ENCODE assay signal across 28 cellular contexts in the genomic region with DNA sequence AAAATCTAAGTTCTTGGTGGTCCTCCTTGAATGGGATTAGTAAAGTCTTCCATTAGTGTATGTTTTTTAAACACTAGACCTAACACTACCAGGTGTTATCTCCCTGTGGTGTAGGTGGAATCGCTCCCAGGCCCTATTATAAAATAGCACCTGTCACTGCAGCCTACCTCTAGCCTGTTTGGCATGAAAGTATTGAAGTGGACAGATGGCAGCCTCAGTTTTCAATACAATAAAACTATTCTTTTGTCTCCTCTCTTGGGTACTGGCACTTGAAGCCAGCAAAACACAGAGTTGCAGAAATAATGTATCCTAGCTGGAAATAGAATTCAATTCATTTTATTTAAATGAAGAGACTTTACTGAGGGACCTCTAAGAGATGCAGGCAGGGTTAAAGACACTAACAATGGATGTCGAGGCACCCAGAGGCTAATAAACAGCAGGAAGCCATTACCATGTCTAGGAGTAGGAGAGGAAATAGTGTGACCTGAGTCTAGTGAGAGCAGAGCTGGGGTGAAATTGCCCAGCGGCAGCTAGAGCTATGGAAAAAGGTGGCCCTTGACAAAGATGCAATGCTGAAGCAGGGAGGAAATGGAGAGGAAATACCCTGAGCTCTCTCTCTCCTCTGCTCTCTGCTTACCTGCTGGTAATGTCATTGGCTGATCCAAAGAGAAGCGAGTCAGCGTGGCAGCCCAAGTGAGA. TPM values are rescaled to one million over a fixed set of nuclear protein-coding genes. Genes with fewer than 3 reads are reported as not detected.
DNase-seq lines count a peak whose midpoint lies in the region; ATAC-seq, FAIRE-seq and TF ChIP-seq lines count a peak whose summit lies in the region.
"Had no signal": no experiment of that assay in that cellular context is flagged by ENCODE, and none has a peak within 500 bp of the region (broad histone marks: within the 10 kb centered on the region; RNA-seq: fewer than 3 reads in every experiment).

No MANE protein-coding gene starts in this region.

- H3K4me3 ChIP-seq in heart right ventricle, result no peak overlapping the region
- H3K4me3 ChIP-seq: coronary artery, heart left ventricle, SK-N-MC, tibial nerve had no signal

- peaks cover 0 to 13% (median 11%) of the 10 kb centered on the region in 7 donors for H3K27me3 ChIP-seq in heart right ventricle
- H3K27me3 ChIP-seq: BE2C, tibial nerve had no signal

- FAIRE-seq in frontal cortex (lab: Jason Lieb, UNC), result no peak
- FAIRE-seq: GM18507 had no signal

- no peak overlapping the region for H3K27ac ChIP-seq in heart right ventricle
- H3K27ac ChIP-seq: coronary artery, heart left ventricle, SK-N-MC, tibial nerve had no signal

- no peaks in the 10 kb centered on the region for H3K36me3 ChIP-seq in heart right ventricle
- H3K36me3 ChIP-seq: BE2C, heart left ventricle, tibial nerve had no signal

- peak; percentile 92 for DNase-seq in DMS153 (lab: John Stamatoyannopoulos, UW)
- peak; percentile 20 for DNase-seq in NCI-H1105 (lab: John Stamatoyannopoulos, UW)
- DNase-seq in NCI-H510A (lab: John Stamatoyannopoulos, UW), result peak; percentile 30
- DNase-seq in cerebellum (ENCODE audit: low spot score), result peak; percentile 55
- DNase-seq in frontal cortex (ENCODE audit: low spot score in 2 of 2), result no peak
- no peak for DNase-seq in activated CD4-positive, alpha-beta T cell treated with anti-CD3 and anti-CD28 coated beads, Interleukin-2, amount 50 U/mL, for 1 hour
- no peak for DNase-seq in heart right ventricle
- DNase-seq: ACHN; activated CD8-positive, alpha-beta memory T cell treated with anti-CD3 and anti-CD28 coated beads for 24 hours; activated effector memory CD4-positive, alpha-beta T cell treated with anti-CD3 and anti-CD28 coated beads, Interleukin-2, amount 50 U/mL, for 16 hours; activated naive CD8-positive, alpha-beta T cell treated with anti-CD3 and anti-CD28 coated beads for 36 hours; aorta; BE2C; CD8-positive, alpha-beta memory T cell; DMS79; effector memory CD4-positive, alpha-beta T cell; heart left ventricle; KG1; mammary epithelial cell; NCI-H2081 treated with DMSO at 0.1 percent for 48 hours; OCI-M1; right cardiac atrium; stimulated activated CD4-positive, alpha-beta T cell treated with anti-CD3 and anti-CD28 coated beads, Interleukin-2, amount 100 ng/mL, for 24 hours had no signal

- H3K9me3 ChIP-seq in heart right ventricle, result peaks cover 0 to 30% (median 4%) of the 10 kb centered on the region in 11 donors
- H3K9me3 ChIP-seq: BE2C had no signal

- no peak for ATAC-seq in heart right ventricle
- ATAC-seq: heart left ventricle, right cardiac atrium had no signal

- no peak for TF ChIP-seq CTCF in heart right ventricle (IDR thresholded peaks at IDR 0.05)

- H3K4me1 ChIP-seq in heart right ventricle, result peaks cover 0 to 10% (median 0%) of the 10 kb centered on the region in 9 donors
- H3K4me1 ChIP-seq: BE2C, tibial nerve had no signal

- WGBS in heart right ventricle, 2 donors, result 36 to 45% methylated on average over 5 of the region's 5 CpGs

- intact Hi-C loops in heart right ventricle (cut with DNase I), result no loop called here

RNA-seq across cellular contexts. Expression of a gene that starts 49.1 kb away (rescaled TPM):
- total RNA-seq in cerebellum, result 5.2 TPM
- 19.6 TPM for total RNA-seq in frontal cortex
- 1 to 10 TPM in 1 of 10 donors, under 1 TPM in 9; 0.32 to 1.0 (median 0.59) TPM for total RNA-seq in heart right ventricle
- polyA plus RNA-seq in heart right ventricle, result under 1 TPM; 0.37 to 0.41 TPM
- total RNA-seq: T-helper 1 cell treated with Interleukin-12 subunit alpha and Interleukin-12 subunit beta and Interleukin-4 antibody, amounts not matched to agents 30 ng/mL and 1 ng/mL, for 36 hours had no signal
- polyA plus RNA-seq: CD8-positive, alpha-beta memory T cell had no signal

Comparison
In these comparisons a context has a peak if more than half of its experiments do, and no peak if none do; other contexts are left out.
1. DNase-seq: peak in DMS153 (single experiment), NCI-H1105 (single experiment), NCI-H510A (single experiment) and cerebellum (single experiment); none in frontal cortex (0 of 2), activated CD4-positive, alpha-beta T cell treated with anti-CD3 and anti-CD28 coated beads, Interleukin-2, amount 50 U/mL, for 1 hour (single experiment) and heart right ventricle (0 of 2).